34 cellular contexts compared by ENCODE assay signal in genomic region chr21:15031790-15032357, GRCh38. TPM values are rescaled to one million over a fixed set of nuclear protein-coding genes. Genes with fewer than 3 reads are reported as not detected.
DNase-seq lines count a peak whose midpoint lies in the region; ATAC-seq, FAIRE-seq and TF ChIP-seq lines count a peak whose summit lies in the region.
"Had no signal": no experiment of that assay in that cellular context is flagged by ENCODE, and none has a peak within 500 bp of the region (broad histone marks: within the 10 kb centered on the region; RNA-seq: fewer than 3 reads in every experiment).

No MANE protein-coding gene starts in this region.

- no peak overlapping the region for H3K9ac ChIP-seq in HepG2 (ENCODE audit: insufficient read depth, low read depth, low read length)

- H3K27ac ChIP-seq in HepG2 (ENCODE audit: extremely low read length, insufficient read depth, low read length) (no peak overlapping the region), right lobe of liver (no peak overlapping the region)
- H3K27ac ChIP-seq: A549, ascending aorta, gastrocnemius medialis, hepatocyte, vagina had no signal

- TF ChIP-seq CTCF in HepG2 (CRISPR knock-in tag; IDR thresholded peaks at IDR 0.05) (no peak), right lobe of liver (IDR thresholded peaks at IDR 0.05) (no peak), CD14-positive monocyte (IDR thresholded peaks at IDR 0.05) (no peak)

- no peak overlapping the region for H2AFZ ChIP-seq in HepG2 (ENCODE audit: low read length)
- H2AFZ ChIP-seq: hepatocyte had no signal

- peaks cover 71% of the 10 kb centered on the region for H4K20me1 ChIP-seq in HepG2 (ENCODE audit: insufficient read depth, low read length)

- H3K27me3 ChIP-seq in HepG2 (ENCODE audit: control insufficient read depth in 1 of 2, insufficient read depth in 2 of 2, low read length in 2 of 2): no peaks in the 10 kb centered on the region
- H3K27me3 ChIP-seq in right lobe of liver: no peaks in the 10 kb centered on the region
- H3K27me3 ChIP-seq: ascending aorta, gastrocnemius medialis, hepatocyte, MG63, vagina had no signal

- peaks cover 0 to 4% (median 0%) of the 10 kb centered on the region in 7 donors for H3K9me3 Mint-ChIP-seq in CD14-positive monocyte
- H3K9me3 Mint-ChIP-seq: central memory CD8-positive, alpha-beta T cell; WTC11 had no signal

- 100% methylated on average over 4 of the region's 4 CpGs for whole genome bisulfite sequencing in HepG2 (ENCODE audit: low lambda C conversion rate)
- 78% methylated on average over 3 of the region's 4 CpGs for WGBS in right lobe of liver (ENCODE audit: insufficient coverage, low coverage, low lambda C conversion rate, missing lambda C conversion rate)

- H3K9me3 ChIP-seq in HepG2 (ENCODE audit: low read length) (no peaks in the 10 kb centered on the region), right lobe of liver (no peaks in the 10 kb centered on the region)
- H3K9me3 ChIP-seq: A549, ascending aorta, gastrocnemius medialis, vagina had no signal

- no peaks in the 10 kb centered on the region for H3K27me3 Mint-ChIP-seq in CD14-positive monocyte (ENCODE audit: low read depth in 3 of 3)
- H3K27me3 Mint-ChIP-seq: activated naive CD4-positive, alpha-beta T cell treated with anti-CD3 and anti-CD28 coated beads, Interleukin-2, amount 50 U/mL, for 24 hours; central memory CD8-positive, alpha-beta T cell; stimulated activated naive B cell treated with anti-CD40 and anti-IgM and Interleukin-4, amounts not matched to agents 10 μg/mL and 1 μg/mL and 100 μg/mL, for 72 hours had no signal

- no peak overlapping the region for H3K4me2 ChIP-seq in HepG2 (ENCODE audit: low read depth, low read length)
- H3K4me2 ChIP-seq: A549, hepatocyte had no signal

- H3K4me3 ChIP-seq in HepG2 (replicated peaks in 1 of 3; ENCODE audit: insufficient read depth in 1 of 3, low read depth in 2 of 3, low read length in 3 of 3) (no peak overlapping the region), right lobe of liver (no peak overlapping the region)
- H3K4me3 ChIP-seq: A549, ascending aorta, gastrocnemius medialis, hepatocyte, K562, MG63, vagina had no signal

- TF ChIP-seq POLR2A in HepG2 (IDR thresholded peaks at IDR 0.05; ENCODE audit: insufficient read depth in 1 of 2, low read depth in 2 of 2, low read length in 2 of 2): no peak
- TF ChIP-seq POLR2A in right lobe of liver (IDR thresholded peaks at IDR 0.05): no peak

- no peak for TF ChIP-seq RAD21 in HepG2 (CRISPR knock-in tag; IDR thresholded peaks at IDR 0.05)

- peaks cover 25% of the 10 kb centered on the region for H3K4me1 Mint-ChIP-seq in CD14-positive monocyte

- CTCF ChIA-PET in HepG2 (lab: Yijun Ruan, JAX; ENCODE audit: low intra/inter-chr PET ratio, low total read pairs): no interaction called here

- TF ChIP-seq EP300 in HepG2 (IDR thresholded peaks at IDR 0.05; ENCODE audit: low read depth in 2 of 2, low read length in 2 of 2) (no peak), HepG2 (CRISPR knock-in tag; IDR thresholded peaks at IDR 0.05; ENCODE audit: borderline replicate concordance) (no peak)

- H3K27ac Mint-ChIP-seq in CD14-positive monocyte: peak overlapping the region in 1 of 7 donors; percentile 32
- H3K27ac Mint-ChIP-seq: activated naive CD4-positive, alpha-beta T cell treated with anti-CD3 and anti-CD28 coated beads, Interleukin-2, amount 50 U/mL, for 24 hours; nephron progenitor cell; stimulated activated naive B cell treated with anti-CD40 and anti-IgM and Interleukin-4, amounts not matched to agents 10 μg/mL and 1 μg/mL and 100 μg/mL, for 72 hours; WTC11 had no signal

- peaks cover 6 to 39% of the 10 kb centered on the region in 2 experiments; a peak in 3 of 5 replicates for H3K36me3 ChIP-seq in HepG2 (replicated peaks in 1 of 2; ENCODE audit: control insufficient read depth in 1 of 2, insufficient read depth in 2 of 2, low read length in 2 of 2)
- no peaks in the 10 kb centered on the region for H3K36me3 ChIP-seq in right lobe of liver
- H3K36me3 ChIP-seq: ascending aorta, gastrocnemius medialis, vagina had no signal

- in situ Hi-C loops in HepG2 (cut with HindIII; ENCODE audit: extremely low pct_ligation_motif_present, low pct_unique_long_range_greater_than_20kb): no loop called here

- H3K36me3 Mint-ChIP-seq in CD14-positive monocyte: peaks cover 26% of the 10 kb centered on the region in 2 donors
- H3K36me3 Mint-ChIP-seq: WTC11 had no signal

- POLR2A ChIA-PET in HepG2 (lab: Yijun Ruan, JAX): no interaction called here

- H3K4me1 ChIP-seq in HepG2 (ENCODE audit: insufficient read depth, low read length) (peaks cover 22% of the 10 kb centered on the region), right lobe of liver (peaks cover 0 to 38% (median 13%) of the 10 kb centered on the region in 4 donors)

- intact Hi-C loops in HepG2 (cut with micrococcal nuclease; ENCODE audit: unreplicated experiment) (no loop called here), right lobe of liver (cut with DNase I) (no loop called here), CD14-positive monocyte (cut with micrococcal nuclease) (no loop called here)

- DNase-seq in HepG2 (ENCODE audit: low spot score) (no peak), right lobe of liver (no peak), NCI-H226 (peak; percentile 88), iris pigment epithelial cell (ENCODE audit: low read depth) (peak; percentile 86), putamen (ENCODE audit: low spot score) (no peak), CD14-positive monocyte (ENCODE audit: low spot score) (no peak), DMS114 treated with DMSO at 0.1 percent for 48 hours (lab: John Stamatoyannopoulos, UW; ENCODE audit: unreplicated experiment) (no peak)
- DNase-seq: activated CD8-positive, alpha-beta memory T cell treated with anti-CD3 and anti-CD28 coated beads, Interleukin-2, amount 50 U/mL, for 4 hours; gastrocnemius medialis; GF-D8; left colon; mammary epithelial cell; MG63; NCI-H1417; NCI-H2081; NCI-H345; NCI-H774; nephron progenitor cell; posterior cingulate gyrus; stimulated activated CD4-positive, alpha-beta T cell treated with anti-CD3 and anti-CD28 coated beads, Interleukin-4, amount 100 ng/mL, for 4 hours; stimulated activated naive B cell treated with anti-CD40 and anti-IgM and Interleukin-4, amounts not matched to agents 10 μg/mL and 1 μg/mL and 100 μg/mL, for 72 hours; SW 1271; T1000 had no signal

- no TSS peak for BruUV-seq in HepG2 (replicated peaks; lab: Mats Ljungman, UMichigan)

- H3K79me2 ChIP-seq in HepG2 (ENCODE audit: insufficient read depth, low read length): peaks cover 97% of the 10 kb centered on the region

- no peak for FAIRE-seq in HepG2 (lab: Jason Lieb, UNC)
- FAIRE-seq: A549, endometrium, K562 had no signal

- no peak overlapping the region for H3K4me3 Mint-ChIP-seq in CD14-positive monocyte
- H3K4me3 Mint-ChIP-seq: activated naive CD4-positive, alpha-beta T cell treated with anti-CD3 and anti-CD28 coated beads, Interleukin-2, amount 50 U/mL, for 24 hours; central memory CD8-positive, alpha-beta T cell; nephron progenitor cell; stimulated activated naive B cell treated with anti-CD40 and anti-IgM and Interleukin-4, amounts not matched to agents 10 μg/mL and 1 μg/mL and 100 μg/mL, for 72 hours; WTC11 had no signal

- ATAC-seq in HepG2: no peak
- ATAC-seq in right lobe of liver: no peak
- no peak for ATAC-seq in GM18867 (IDR thresholded peaks at IDR 0.05; ENCODE audit: unreplicated experiment)
- ATAC-seq: A549; gastrocnemius medialis; K562; left colon; sciatic nerve; stimulated activated naive B cell treated with anti-CD40 and anti-IgM and Interleukin-4, amounts not matched to agents 10 μg/mL and 1 μg/mL and 100 μg/mL, for 72 hours; WTC11 had no signal

TF ChIP-seq in HepG2, 621 proteins besides CTCF, POLR2A, EP300 and RAD21:
- TF ChIP-seq ASH2L (IDR thresholded peaks at IDR 0.05; ENCODE audit: insufficient read length, low read depth, low read length) (no peak), SAFB2 (CRISPR knock-in tag; IDR thresholded peaks at IDR 0.05; ENCODE audit: borderline replicate concordance, low read depth) (no peak), ATF1 (CRISPR knock-in tag; IDR thresholded peaks at IDR 0.05) (no peak), RBM22 (optimal IDR thresholded peaks at IDR 0.05; ENCODE audit: low read length) (peak; percentile 27)

RNA-seq across cellular contexts. Expression of gene NRIP1, which starts 32.9 kb away (rescaled TPM):
- total RNA-seq in HepG2 (2016; rRNA removed; fragmentation: Illumina TruSeq; extraction: Trizol) (69.0 and 99.0 TPM in 2 replicates), right lobe of liver (10 to 100 TPM; 15.4 to 34.0 (median 21.5) TPM)
- total RNA-seq in HepG2 (2016; cell fraction: cytosol; rRNA removed; fragmentation: Illumina TruSeq; extraction: Trizol; ENCODE audit: low read depth): 27.6 and 36.4 TPM in 2 replicates
- total RNA-seq in HepG2 (2016; cell fraction: insoluble cytoplasmic fraction; rRNA removed; fragmentation: Illumina TruSeq; extraction: Trizol): 66.8 and 94.5 TPM in 2 replicates
- 25.1 and 28.0 TPM in 2 replicates for total RNA-seq in HepG2 (2016; cell fraction: membrane; rRNA removed; fragmentation: Illumina TruSeq; extraction: Trizol)
- total RNA-seq in HepG2 (2016; cell fraction: nucleus; rRNA removed; fragmentation: Illumina TruSeq; extraction: Trizol): 94.9 and 106 TPM in 2 replicates
- polyA plus RNA-seq in HepG2 (2011; rRNA removed) (18.1 and 21.0 TPM in 2 replicates), CD14-positive monocyte (10 to 100 TPM; 23.5 to 28.2 TPM)
- polyA plus RNA-seq in HepG2 (2011; cell fraction: cytosol; rRNA removed): 7.6 and 13.3 TPM in 2 replicates
- 13.9 and 17.0 TPM in 2 replicates for polyA plus RNA-seq in HepG2 (2011; cell fraction: nucleus; rRNA removed)
- 28.1 and 32.1 TPM in 2 replicates for polyA plus RNA-seq in HepG2 (2012)
- 1.1 and 1.3 TPM in 2 replicates for polyA plus RNA-seq in HepG2 (2016; cell fraction: cytosol; fragmentation: Illumina TruSeq; extraction: Trizol; ENCODE audit: low read depth)
- 40.5 and 44.9 TPM in 2 replicates for polyA plus RNA-seq in HepG2 (2016; cell fraction: insoluble cytoplasmic fraction; fragmentation: Illumina TruSeq; extraction: Trizol; ENCODE audit: low read depth)
- polyA plus RNA-seq in HepG2 (2016; cell fraction: membrane; fragmentation: Illumina TruSeq; extraction: Trizol; ENCODE audit: low read depth): 4.3 and 4.9 TPM in 2 replicates
- 46.0 and 49.0 TPM in 2 replicates for polyA plus RNA-seq in HepG2 (2016; cell fraction: nucleus; fragmentation: Illumina TruSeq; extraction: Trizol; ENCODE audit: insufficient read depth, low read depth)
- polyA minus RNA-seq in HepG2 (2011; rRNA and poly(A)+ RNA removed; ENCODE audit: low replicate concordance): 5.6 and 32.4 TPM in 2 replicates
- polyA minus RNA-seq in HepG2 (2011; cell fraction: cytosol; rRNA and poly(A)+ RNA removed): 42.3 and 56.3 TPM in 2 replicates
- polyA minus RNA-seq in HepG2 (2011; cell fraction: nucleus; rRNA and poly(A)+ RNA removed): 188 and 226 TPM in 2 replicates

Comparison
In these comparisons a context has a peak if more than half of its experiments do, and no peak if none do; other contexts are left out.
1. DNase-seq: peak in NCI-H226 (single experiment) and iris pigment epithelial cell (single experiment); none in HepG2 (single experiment), right lobe of liver (0 of 3), putamen (single experiment), CD14-positive monocyte (single experiment) and DMS114 treated with DMSO at 0.1 percent for 48 hours (single experiment).